8 cellular contexts compared by ENCODE assay signal in genomic region chrX:37034260-37034659, GRCh38. TPM values are rescaled to one million over a fixed set of nuclear protein-coding genes. Genes with fewer than 3 reads are reported as not detected.
"Had no signal": no experiment of that assay in that cellular context is flagged by ENCODE, and none has a peak within 500 bp of the region (broad histone marks: within the 10 kb centered on the region; RNA-seq: fewer than 3 reads in every experiment).

No MANE protein-coding gene starts in this region.

RNA-seq across cellular contexts. Expression of gene FAM47C, which starts 26.1 kb away (rescaled TPM):
- total RNA-seq: activated B cell treated with CpG ODN at 0.5 μM for 24 hours; activated CD4-positive, alpha-beta T cell treated with anti-CD3 and anti-CD28 coated beads, Interleukin-2, amount 10 ng/mL, durations not matched to agents 24 days and 14 days; activated CD8-positive, alpha-beta memory T cell treated with anti-CD3 and anti-CD28 coated beads, Interleukin-2, amount 10 ng/mL, durations not matched to agents 7 days and 5 days; activated T-helper 1 cell treated with anti-CD3 and anti-CD28 coated beads, Interleukin-12 subunit alpha, Interleukin-12 subunit beta, Interleukin-2, Interleukin-4 antibody, amounts not matched to agents 30 ng/mL and 10 ng/mL and 1 ng/mL, durations not matched to agents 14 hours and 24 hours and 36 hours; breast epithelium; SK-MEL-5; T-helper 17 cell had no signal
- polyA plus RNA-seq: IgD-negative memory B cell had no signal
